ENCODE assay signal across 25 cellular contexts in the genomic region with DNA sequence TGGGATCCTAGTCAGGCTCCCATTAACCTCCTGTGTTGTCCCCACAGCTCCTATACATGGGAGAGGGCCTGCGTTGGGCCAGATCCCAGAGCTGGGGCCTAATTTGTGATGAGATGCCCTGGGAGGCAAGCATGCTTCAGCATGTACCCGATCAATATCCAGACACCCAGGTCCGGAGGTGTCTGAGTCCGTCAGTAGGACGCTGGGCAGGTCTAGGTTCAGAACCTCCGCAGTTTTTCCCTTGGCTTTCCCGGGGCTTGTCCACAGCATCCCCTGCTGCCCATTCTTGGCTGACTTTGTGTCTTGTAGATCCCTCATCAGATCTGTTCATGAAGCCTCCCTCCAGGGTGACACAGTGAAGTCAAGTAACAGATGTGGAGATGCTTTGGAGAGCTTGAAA. TPM values are rescaled to one million over a fixed set of nuclear protein-coding genes. Genes with fewer than 3 reads are reported as not detected.
"Had no signal": no experiment of that assay in that cellular context is flagged by ENCODE, and none has a peak within 500 bp of the region (broad histone marks: within the 10 kb centered on the region; RNA-seq: fewer than 3 reads in every experiment).

No MANE protein-coding gene starts in this region.

- DNase-seq: activated CD4-positive, alpha-beta T cell treated with anti-CD3 and anti-CD28 coated beads for 4 hours; activated CD4-positive, alpha-beta T cell treated with anti-CD3 and anti-CD28 coated beads, Interleukin-2, amount 50 U/mL, for 48 hours; activated CD4-positive, CD25-positive, alpha-beta regulatory T cell; activated effector memory CD4-positive, alpha-beta T cell treated with Interleukin-2 at 50 U/mL for 16 hours; activated naive CD4-positive, alpha-beta T cell treated with anti-CD3 and anti-CD28 coated beads, Interleukin-2, amount 10 ng/mL, durations not matched to agents 7 days and 5 days; activated T-cell treated with anti-CD3 and anti-CD28 coated beads, Interleukin-2, amount 50 U/mL, for 72 hours; amygdala; foreskin keratinocyte; immature natural killer cell; left ventricle myocardium inferior; naive thymus-derived CD8-positive, alpha-beta T cell; stimulated activated CD4-positive, alpha-beta T cell treated with anti-CD3 and anti-CD28 coated beads, Interleukin-2, amount 100 ng/mL, for 48 hours; stimulated activated naive CD4-positive, alpha-beta T cell; T1000; upper lobe of right lung had no signal

- ATAC-seq: activated T-cell treated with anti-CD3 and anti-CD28 coated beads, Interleukin-2, amount 50 U/mL, for 72 hours; foreskin keratinocyte; naive thymus-derived CD8-positive, alpha-beta T cell; upper lobe of right lung had no signal

- H3K4me1 Mint-ChIP-seq: activated naive CD4-positive, alpha-beta T cell treated with anti-CD3 and anti-CD28 coated beads, Interleukin-2, amount 10 ng/mL, durations not matched to agents 7 days and 5 days; immature natural killer cell; mesothelial cell of epicardium; neural progenitor cell had no signal

- H3K27ac ChIP-seq: cardiac muscle cell, epithelial cell of prostate, foreskin keratinocyte, left ventricle myocardium inferior, neural progenitor cell, upper lobe of right lung had no signal

- H3K4me3 ChIP-seq: cardiac muscle cell, left ventricle myocardium inferior, neural progenitor cell, upper lobe of right lung had no signal

- H3K27me3 Mint-ChIP-seq: activated naive CD4-positive, alpha-beta T cell treated with anti-CD3 and anti-CD28 coated beads, Interleukin-2, amount 10 ng/mL, durations not matched to agents 7 days and 5 days; naive thymus-derived CD8-positive, alpha-beta T cell had no signal

- H3K27ac Mint-ChIP-seq: activated naive CD4-positive, alpha-beta T cell treated with anti-CD3 and anti-CD28 coated beads, Interleukin-2, amount 10 ng/mL, durations not matched to agents 7 days and 5 days; activated T-cell treated with anti-CD3 and anti-CD28 coated beads, Interleukin-2, amount 50 U/mL, for 72 hours; immature natural killer cell; mesothelial cell of epicardium; naive thymus-derived CD8-positive, alpha-beta T cell; neural progenitor cell had no signal

- H3K27me3 ChIP-seq: cardiac muscle cell, foreskin keratinocyte, neural progenitor cell, upper lobe of right lung had no signal

- H3K4me1 ChIP-seq: foreskin keratinocyte, left ventricle myocardium inferior, neural progenitor cell, upper lobe of right lung had no signal

- H3K9me3 ChIP-seq: left ventricle myocardium inferior, upper lobe of right lung had no signal

- H3K4me3 Mint-ChIP-seq: activated naive CD4-positive, alpha-beta T cell treated with anti-CD3 and anti-CD28 coated beads, Interleukin-2, amount 10 ng/mL, durations not matched to agents 7 days and 5 days; activated T-cell treated with anti-CD3 and anti-CD28 coated beads, Interleukin-2, amount 50 U/mL, for 72 hours; immature natural killer cell; mesothelial cell of epicardium; naive thymus-derived CD8-positive, alpha-beta T cell; neural progenitor cell had no signal

- H3K36me3 ChIP-seq: cardiac muscle cell, neural progenitor cell, upper lobe of right lung had no signal

RNA-seq across cellular contexts. Expression of a gene that starts 54.0 kb away (rescaled TPM):
- total RNA-seq: activated CD8-positive, alpha-beta memory T cell treated with anti-CD3 and anti-CD28 coated beads for 36 hours; activated T-cell treated with anti-CD3 and anti-CD28 coated beads, Interleukin-2, amount 50 U/mL, for 72 hours; cardiac muscle cell; foreskin keratinocyte; left ventricle myocardium inferior; lung microvascular endothelial cell; mesothelial cell of epicardium; naive thymus-derived CD8-positive, alpha-beta T cell; omental fat pad; posterior vena cava; renal cortical epithelial cell; T-helper 1 cell treated with Interleukin-12 subunit alpha and Interleukin-12 subunit beta and Interleukin-4 antibody, amounts not matched to agents 30 ng/mL and 1 ng/mL, for 36 hours; upper lobe of right lung had no signal
